In the genomic region with DNA sequence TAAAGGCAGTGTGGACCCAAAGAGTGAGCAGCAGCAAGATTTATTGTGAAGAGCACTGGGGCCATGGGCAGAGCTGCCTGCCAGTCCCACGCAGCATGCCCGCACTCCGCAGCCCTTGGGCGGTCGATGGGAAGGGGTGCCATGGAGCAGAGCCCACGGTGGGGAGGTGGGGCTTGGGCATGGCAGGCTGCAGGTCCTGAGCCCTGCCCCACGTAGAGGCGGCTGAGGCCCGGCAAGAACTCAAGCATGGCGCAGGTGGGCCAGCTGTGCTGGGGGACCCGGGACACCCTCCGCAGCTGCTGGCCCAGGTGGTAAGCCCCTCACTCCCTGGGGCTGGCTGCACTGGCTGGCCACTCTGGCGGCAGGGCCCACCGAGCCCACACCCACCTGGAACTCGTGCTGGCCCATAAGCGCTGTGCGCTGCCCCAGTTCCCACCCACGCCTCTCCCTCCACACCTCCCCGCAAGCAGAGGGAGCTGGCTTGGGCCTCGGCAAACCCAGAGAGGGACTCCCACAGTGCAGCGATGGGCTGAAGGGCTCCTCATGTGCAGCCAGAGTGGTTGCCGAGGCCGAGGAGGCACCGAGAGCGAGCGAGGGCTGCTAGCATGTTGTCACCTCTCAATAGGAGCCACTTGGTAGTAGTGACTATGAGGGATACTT, we compare ENCODE assay signal across 9 cellular contexts.
"Had no signal": no experiment of that assay in that cellular context is flagged by ENCODE, and none has a peak within 500 bp of the region (broad histone marks: within the 10 kb centered on the region; RNA-seq: fewer than 3 reads in every experiment).

No MANE protein-coding gene starts in this region.

- H3K9me3 ChIP-seq: HAP-1 had no signal

- H3K4me3 ChIP-seq: GM23248, HAP-1 had no signal

- H3K4me3 Mint-ChIP-seq: HFFc6 had no signal

- H3K36me3 ChIP-seq: HAP-1 had no signal

- H3K27me3 Mint-ChIP-seq: IgD-negative memory B cell had no signal

- H3K27ac ChIP-seq: GM23248, HL-60 had no signal

- ATAC-seq: HCT116, HepG2 had no signal

- H3K27ac Mint-ChIP-seq: HFFc6, IgD-negative memory B cell had no signal

- H3K4me1 ChIP-seq: HAP-1 had no signal

- H3K9ac ChIP-seq: GM23248 had no signal

- FAIRE-seq: HepG2 had no signal

- H3K4me1 Mint-ChIP-seq: IgD-negative memory B cell had no signal

- DNase-seq: GM23248, GOT3, H7, HFFc6 had no signal

- H3K36me3 Mint-ChIP-seq: IgD-negative memory B cell had no signal
